Comparison of ENCODE assay signal across 8 cellular contexts in genomic region chr18:6729247-6730091, GRCh38. TPM values are rescaled to one million over a fixed set of nuclear protein-coding genes. Genes with fewer than 3 reads are reported as not detected.
DNase-seq lines count a peak whose midpoint lies in the region; ATAC-seq, FAIRE-seq and TF ChIP-seq lines count a peak whose summit lies in the region.

Gene ARHGAP28, plus strand, starts transcription at chr18:6729716. Its CDS starts 106 bp downstream, at chr18:6729822.

- H2AFZ ChIP-seq in SK-N-SH (ENCODE audit: low read depth) (peak within 1 kb of the TSS; percentile 80), H1 (ENCODE audit: low read length) (peak within 1 kb of the TSS; percentile 90; the same call in 1 of the 2 replicates)

- DNase-seq in SK-N-SH, result peak; percentile 89
- peak; percentile 71 to 83 for DNase-seq in H1 (ENCODE audit: low read depth in 1 of 2, low spot score in 2 of 2)
- peak; percentile 67 to 77 (median 71) for DNase-seq in right lobe of liver
- DNase-seq in stomach, result peak; percentile 70

- H4K91ac ChIP-seq in H1 (replicated peaks; ENCODE audit: insufficient read length, low read length), result peak within 1 kb of the TSS; percentile 98

- no peaks in the 10 kb centered on the region for H3K79me1 ChIP-seq in H1 (ENCODE audit: low read depth, low read length)

- peak within 1 kb of the TSS; percentile 99 for H3K18ac ChIP-seq in H1 (ENCODE audit: extremely low read depth, low read length)

- TF ChIP-seq POLR2A in H1 (IDR thresholded peaks at IDR 0.05; ENCODE audit: control extremely low read depth in 1 of 2, low read depth in 2 of 2, low read length in 2 of 2), result peak in 1 of 2 experiments; percentile 77; a peak in 2 of 3 replicates
- no peak for TF ChIP-seq POLR2A in right lobe of liver (IDR thresholded peaks at IDR 0.05)
- no peak for TF ChIP-seq POLR2A in stomach (IDR thresholded peaks at IDR 0.05)

- peak within 1 kb of the TSS; percentile 99 for H2BK5ac ChIP-seq in H1 (ENCODE audit: low read depth, low read length)

- H3K79me2 ChIP-seq in SK-N-SH (ENCODE audit: insufficient read depth) (no peaks in the 10 kb centered on the region), H1 (ENCODE audit: control insufficient read depth in 1 of 2, insufficient read depth in 2 of 2, low read length in 2 of 2) (no peaks in the 10 kb centered on the region)

- H4K20me1 ChIP-seq in SK-N-SH (ENCODE audit: insufficient read depth), result no peaks in the 10 kb centered on the region
- H4K20me1 ChIP-seq in H1 (replicated peaks in 1 of 2; ENCODE audit: control insufficient read depth in 1 of 2, insufficient read depth in 2 of 2, low read length in 2 of 2), result no peaks in the 10 kb centered on the region

- peak within 1 kb of the TSS; percentile 92 for H4K8ac ChIP-seq in H1 (ENCODE audit: extremely low read depth, insufficient read depth, low read length)

- peak within 1 kb of the TSS; percentile 79 for H3K4me2 ChIP-seq in SK-N-SH
- peak within 1 kb of the TSS; percentile 70 to 77 for H3K4me2 ChIP-seq in H1 (ENCODE audit: insufficient read depth in 1 of 2, low read depth in 2 of 2, low read length in 2 of 2)

- no peaks in the 10 kb centered on the region for H3K9me3 ChIP-seq in SK-N-SH
- H3K9me3 ChIP-seq in H1 (ENCODE audit: insufficient read depth in 2 of 2, low read depth in 1 of 2, low read length in 1 of 2), result no peaks in the 10 kb centered on the region
- H3K9me3 ChIP-seq in right lobe of liver, result no peaks in the 10 kb centered on the region
- no peaks in the 10 kb centered on the region for H3K9me3 ChIP-seq in stomach

- H3F3A ChIP-seq in SK-N-SH (replicated peaks; ENCODE audit: insufficient read depth), result peaks cover 19% of the 10 kb centered on the region

- H3K23ac ChIP-seq in H1 (ENCODE audit: insufficient read length), result no peak within 1 kb of the TSS

- H3K56ac ChIP-seq in H1 (replicated peaks; ENCODE audit: insufficient read length, low read depth, low read length), result peak within 1 kb of the TSS; percentile 63

- peak; percentile 63 for ATAC-seq in GM19324 (IDR thresholded peaks at IDR 0.05; ENCODE audit: low FRiP score, unreplicated experiment)
- ATAC-seq in right lobe of liver, result peak; percentile 88 to 96 (median 93)
- no peak for ATAC-seq in HG02798 (IDR thresholded peaks at IDR 0.05; ENCODE audit: poor library complexity, unreplicated experiment)

- CTCF ChIA-PET in SK-N-SH (lab: Yijun Ruan, JAX), result interaction anchor here (0.8 to 2.6 kb wide), 6 partner anchors 9 to 187 kb away, joined by 3 to 10 read pairs (median 3); no protein-coding TSS in a partner anchor
- CTCF ChIA-PET in H1 (lab: Charles Lee; ENCODE audit: partially characterized antibody), result interaction anchor here (1.3 to 1.7 kb wide), 3 partner anchors 12 to 186 kb away, joined by 3 to 6 read pairs (median 4); no protein-coding TSS in a partner anchor

- peak within 1 kb of the TSS; percentile 49 to 70 for H3K4me3 ChIP-seq in SK-N-SH (ENCODE audit: low read depth in 2 of 2, low read length in 1 of 2)
- H3K4me3 ChIP-seq in H1 (ENCODE audit: extremely low read depth in 1 of 4, insufficient read depth in 2 of 4, low read depth in 3 of 4, low read length in 4 of 4), result peak within 1 kb of the TSS; percentile 70 to 72 (median 72)
- H3K4me3 ChIP-seq in right lobe of liver, result peak within 1 kb of the TSS; percentile 37 to 61 (median 54)
- peak within 1 kb of the TSS; percentile 62 to 79 (median 64) for H3K4me3 ChIP-seq in stomach

- no peak for TF ChIP-seq EP300 in Ishikawa (IDR thresholded peaks at IDR 0.05; ENCODE audit: borderline replicate concordance)
- no peak for TF ChIP-seq EP300 in SK-N-SH (IDR thresholded peaks at IDR 0.05; ENCODE audit: borderline replicate concordance in 1 of 2, low read depth in 1 of 2, low read length in 1 of 2)
- no peak for TF ChIP-seq EP300 in H1 (IDR thresholded peaks at IDR 0.05; ENCODE audit: borderline replicate concordance in 1 of 2, low read depth in 2 of 2, low read length in 2 of 2)
- TF ChIP-seq EP300 in stomach (IDR thresholded peaks at IDR 0.05), result no peak

- H3K27ac ChIP-seq in C4-2B, result peak within 1 kb of the TSS; percentile 76
- peak within 1 kb of the TSS; percentile 10 to 85; a peak in 3 of 4 replicates for H3K27ac ChIP-seq in SK-N-SH (ENCODE audit: low read depth in 2 of 2, low read length in 1 of 2)
- peak within 1 kb of the TSS; percentile 74; the same call in 1 of the 2 replicates for H3K27ac ChIP-seq in H1 (ENCODE audit: low read depth, low read length)
- peak within 1 kb of the TSS in 1 of 3 donors; percentile 17 for H3K27ac ChIP-seq in right lobe of liver
- H3K27ac ChIP-seq in stomach, result peak within 1 kb of the TSS; percentile 73 to 89 (median 86)

- 0 out of 2 replicates have a peak within 1 kb of the TSS, but pooled peaks have one; percentile 74 for H2BK20ac ChIP-seq in H1 (ENCODE audit: low read length)

- no peak within 1 kb of the TSS for H3K14ac ChIP-seq in H1 (ENCODE audit: insufficient read length)

- H3K9ac ChIP-seq in SK-N-SH (peak within 1 kb of the TSS; percentile 16; the same call in 1 of the 2 replicates), H1 (replicated peaks in 1 of 4; ENCODE audit: extremely low read depth in 1 of 4, low read depth in 3 of 4, low read length in 3 of 4) (peak within 1 kb of the TSS; percentile 62 to 89 (median 77))

- H3K36me3 ChIP-seq in SK-N-SH (replicated peaks in 1 of 2; ENCODE audit: control insufficient read depth in 1 of 2, insufficient read depth in 2 of 2, low read length in 1 of 2), result no peaks in the 10 kb centered on the region
- no peaks in the 10 kb centered on the region for H3K36me3 ChIP-seq in H1 (ENCODE audit: control insufficient read depth in 2 of 4, insufficient read depth in 4 of 4, low read length in 3 of 4)
- no peaks in the 10 kb centered on the region for H3K36me3 ChIP-seq in right lobe of liver
- no peaks in the 10 kb centered on the region for H3K36me3 ChIP-seq in stomach

- POLR2A ChIA-PET in SK-N-SH (lab: Yijun Ruan, JAX) (interaction anchor here (0.6 kb wide), 2 partner anchors 12 to 174 kb away, joined by 3 to 4 read pairs; no protein-coding TSS in a partner anchor), H1 (lab: Charles Lee; ENCODE audit: partially characterized antibody) (interaction anchor here (0.6 to 1.0 kb wide), 3 partner anchors 8 to 19 kb away, joined by 3 to 4 read pairs (median 4); no protein-coding TSS in a partner anchor)

- H2BK120ac ChIP-seq in H1 (replicated peaks; ENCODE audit: low read depth, low read length), result no peak within 1 kb of the TSS

- peak within 1 kb of the TSS; percentile 99 for H3K4ac ChIP-seq in H1 (replicated peaks; ENCODE audit: insufficient read length, low read depth, low read length)

- TF ChIP-seq CTCF in C4-2B (conservative IDR thresholded peaks at IDR 0.05) (peak; percentile 55), SK-N-SH (IDR thresholded peaks at IDR 0.05) (peak; percentile 36), H1 (IDR thresholded peaks at IDR 0.05; ENCODE audit: control extremely low read depth in 1 of 3, insufficient read depth in 1 of 3, low read depth in 1 of 3, low read length in 3 of 3) (peak in 2 of 3 experiments; percentile 14 to 16; a peak in 1 of 4 replicates), right lobe of liver (IDR thresholded peaks at IDR 0.05) (peak in 1 of 4 donors; percentile 18), stomach (IDR thresholded peaks at IDR 0.05) (peak in 2 of 7 experiments; percentile 18 to 23)

- H3K4me1 ChIP-seq in SK-N-SH (ENCODE audit: control insufficient read depth in 1 of 2, insufficient read depth in 2 of 2, low read depth in 1 of 2, low read length in 1 of 2), result peaks cover 5 to 15% of the 10 kb centered on the region in 2 experiments; a peak in 3 of 4 replicates
- peaks cover 4 to 15% (median 9%) of the 10 kb centered on the region in 4 experiments; a peak in 5 of 7 replicates for H3K4me1 ChIP-seq in H1 (replicated peaks in 1 of 4; ENCODE audit: control insufficient read depth in 3 of 4, insufficient read depth in 4 of 4, low read length in 3 of 4)
- H3K4me1 ChIP-seq in right lobe of liver, result no peaks in the 10 kb centered on the region
- peaks cover 14 to 35% (median 27%) of the 10 kb centered on the region in 4 donors for H3K4me1 ChIP-seq in stomach

- no peak within 1 kb of the TSS for H2AK5ac ChIP-seq in H1 (ENCODE audit: low read depth, low read length)

- TF ChIP-seq RAD21 in Ishikawa (IDR thresholded peaks at IDR 0.05; ENCODE audit: low read depth) (no peak), SK-N-SH (IDR thresholded peaks at IDR 0.05; ENCODE audit: low read length) (peak; percentile 28), H1 (IDR thresholded peaks at IDR 0.05 in 1 of 2, conservative IDR thresholded peaks at IDR 0.05 in 1 of 2; ENCODE audit: low read depth in 2 of 2, low read length in 2 of 2) (peak; percentile 21 to 30; a peak in 3 of 4 replicates)

- peak within 1 kb of the TSS; percentile 94 for H4K5ac ChIP-seq in H1 (ENCODE audit: insufficient read length, low read depth, low read length)

- FAIRE-seq in H1 (lab: Jason Lieb, UNC), result no peak

- no peaks in the 10 kb centered on the region for H3K9me2 ChIP-seq in SK-N-SH

- intact Hi-C loops in right lobe of liver (cut with DNase I), result no loop called here
- intact Hi-C loops in stomach (cut with DNase I; ENCODE audit: low total_unique reads), result no loop called here

- H3K27me3 ChIP-seq in SK-N-SH (ENCODE audit: insufficient read depth) (peaks cover 5% of the 10 kb centered on the region; the same call in 1 of the 2 replicates), H1 (replicated peaks in 1 of 4; ENCODE audit: control insufficient read depth in 3 of 4, extremely low read depth in 1 of 4, insufficient read depth in 3 of 4, low read length in 3 of 4) (no peaks in the 10 kb centered on the region), right lobe of liver (no peaks in the 10 kb centered on the region), stomach (peaks cover 0 to 6% (median 0%) of the 10 kb centered on the region in 3 donors)

- 2% methylated on average over 19 of the region's 96 CpGs for WGBS in SK-N-SH (ENCODE audit: low lambda C conversion rate)
- WGBS in H1 (ENCODE audit: extremely low coverage in 1 of 2, insufficient coverage in 1 of 2, insufficient read length in 1 of 2, insufficient replicate concordance in 2 of 2, low coverage in 1 of 2, low lambda C conversion rate in 2 of 2, missing lambda C conversion rate in 1 of 2), 2 experiments, result 1% methylated on average over 87 of the region's 96 CpGs; no CpG with 5 or more reads in 1 of the 2 experiments
- 2% methylated on average over 20 of the region's 96 CpGs for WGBS in right lobe of liver (ENCODE audit: insufficient coverage, low coverage, low lambda C conversion rate, missing lambda C conversion rate)
- 0 to 2% (median 1%) methylated on average over 34 to 95 of the region's 96 CpGs for WGBS in stomach, 5 donors

- peak within 1 kb of the TSS; percentile 100 for H2BK12ac ChIP-seq in H1 (ENCODE audit: low read depth, low read length)

- H2BK15ac ChIP-seq in H1 (ENCODE audit: low read length), result peak within 1 kb of the TSS; percentile 97; the same call in 1 of the 2 replicates

- H3K23me2 ChIP-seq in H1 (ENCODE audit: low read depth, low read length), result peaks cover 2% of the 10 kb centered on the region; the same call in 1 of the 2 replicates

RNA-seq across cellular contexts. Expression of gene ARHGAP28, which starts in this region (rescaled TPM):
- polyA plus RNA-seq in SK-N-SH (2012; rRNA removed) (0.99 and 1.3 TPM in 2 replicates), H1 (2011; rRNA removed) (2.0 and 2.9 TPM in 2 replicates), stomach (1 to 10 TPM in 2 of 3 donors, under 1 TPM in 1; 0.73 to 3.7 (median 2.7) TPM)
- 1.3 and 1.5 TPM in 2 replicates for polyA plus RNA-seq in SK-N-SH (2012; cell fraction: cytosol; rRNA removed)
- polyA plus RNA-seq in SK-N-SH (2012; cell fraction: nucleus; rRNA removed), result 1.6 and 1.9 TPM in 2 replicates
- 14.4 and 15.4 TPM in 2 replicates for total RNA-seq in H1 (2021; fragmentation: NEBNext Ultra II Directional; extraction: Animal tissue kit (Norgen Biotek cat#: 25700))
- polyA plus RNA-seq in H1 (2011; cell fraction: cytosol; rRNA removed), result 3.4 TPM
- 3.2 TPM for polyA plus RNA-seq in H1 (2011; cell fraction: nucleus; rRNA removed)
- polyA plus RNA-seq in H1 (2012, experiment 1 of 2), result 4.0 to 6.4 TPM (median 5.9 TPM) in 4 replicates
- polyA plus RNA-seq in H1 (2012, experiment 2 of 2), result 0.43 TPM
- 8.3 TPM for polyA plus RNA-seq in H1 (2013, experiment 1 of 2)
- 8.3 TPM for polyA plus RNA-seq in H1 (2013, experiment 2 of 2)
- 8.6 and 21.0 TPM in 2 replicates for polyA minus RNA-seq in H1 (2011; rRNA and poly(A)+ RNA removed)
- 9.2 TPM for polyA minus RNA-seq in H1 (2011; cell fraction: cytosol; rRNA and poly(A)+ RNA removed)
- 16.6 TPM for polyA minus RNA-seq in H1 (2011; cell fraction: nucleus; rRNA and poly(A)+ RNA removed)
- total RNA-seq in right lobe of liver (1 to 10 TPM in 2 of 6 experiments, under 1 TPM in 3, not detected in 1; 0.13 to 1.7 (median 0.61) TPM), stomach (10 to 100 TPM in 3 of 5 donors, 1 to 10 TPM in 2; 2.7 to 33.8 (median 15.2) TPM)
